Comparison of ENCODE assay signal across 17 cellular contexts in genomic region chr6:52016918-52017748, GRCh38.
DNase-seq lines count a peak whose midpoint lies in the region; ATAC-seq and TF ChIP-seq lines count a peak whose summit lies in the region.
"Had no signal": no experiment of that assay in that cellular context is flagged by ENCODE, and none has a peak within 500 bp of the region (broad histone marks: within the 10 kb centered on the region; RNA-seq: fewer than 3 reads in every experiment).

No MANE protein-coding gene starts in this region.

- no peak overlapping the region for H3K18ac ChIP-seq in mesendoderm (ENCODE audit: low read length)

- TF ChIP-seq CTCF in SK-N-SH (IDR thresholded peaks at IDR 0.05) (no peak), breast epithelium (IDR thresholded peaks at IDR 0.05) (no peak)

- H3K56ac ChIP-seq in mesendoderm (ENCODE audit: low read length), result no peak overlapping the region

- H3K79me2 ChIP-seq in SK-N-SH (ENCODE audit: insufficient read depth) (no peaks in the 10 kb centered on the region), mesendoderm (ENCODE audit: control insufficient read depth, insufficient read depth, low read length) (no peaks in the 10 kb centered on the region)

- H3K9me3 ChIP-seq in SK-N-SH, result no peaks in the 10 kb centered on the region
- no peaks in the 10 kb centered on the region for H3K9me3 ChIP-seq in breast epithelium
- H3K9me3 ChIP-seq: lower lobe of right lung, prostate gland had no signal

- H3K9ac ChIP-seq in SK-N-SH, result no peak overlapping the region
- no peak overlapping the region for H3K9ac ChIP-seq in mesendoderm (ENCODE audit: low read length)

- TF ChIP-seq EP300 in SK-N-SH (IDR thresholded peaks at IDR 0.05; ENCODE audit: borderline replicate concordance in 1 of 2, low read depth in 1 of 2, low read length in 1 of 2), result peak in 1 of 2 experiments; percentile 97; a peak in 2 of 4 replicates

- no peak overlapping the region for H4K8ac ChIP-seq in mesendoderm (ENCODE audit: low read depth, low read length)

- H2BK5ac ChIP-seq in mesendoderm (ENCODE audit: low read length), result no peak overlapping the region

- POLR2A ChIA-PET in SK-N-SH (lab: Yijun Ruan, JAX), result interaction anchor here (1.0 to 1.6 kb wide), 4 partner anchors 24 to 1198 kb away, joined by 4 to 11 read pairs (median 4); partner anchors contain the start of gene TFAP2B

- no peaks in the 10 kb centered on the region for H4K20me1 ChIP-seq in SK-N-SH (ENCODE audit: insufficient read depth)

- no peak for TF ChIP-seq POLR2A in GM18505 (IDR thresholded peaks at IDR 0.05; ENCODE audit: borderline replicate concordance, extremely low read depth, insufficient read depth, insufficient read length)
- no peak for TF ChIP-seq POLR2A in breast epithelium (IDR thresholded peaks at IDR 0.05)

- no peak overlapping the region for H4K5ac ChIP-seq in mesendoderm (ENCODE audit: low read length)

- H3K4me1 ChIP-seq in SK-N-SH (ENCODE audit: control insufficient read depth in 1 of 2, insufficient read depth in 2 of 2, low read depth in 1 of 2, low read length in 1 of 2), result peaks cover 0 to 34% of the 10 kb centered on the region in 2 experiments; a peak in 2 of 4 replicates
- peaks cover 2% of the 10 kb centered on the region for H3K4me1 ChIP-seq in mesendoderm (ENCODE audit: control insufficient read depth, low read depth, low read length)
- H3K4me1 ChIP-seq in breast epithelium, result no peaks in the 10 kb centered on the region
- H3K4me1 ChIP-seq: lower lobe of right lung had no signal

- H2BK120ac ChIP-seq in mesendoderm (ENCODE audit: low read depth, low read length), result no peak overlapping the region

- no peak overlapping the region for H3K23ac ChIP-seq in mesendoderm (ENCODE audit: low read length)

- H3K9me2 ChIP-seq in SK-N-SH, result no peaks in the 10 kb centered on the region

- peak; percentile 33 for TF ChIP-seq RAD21 in SK-N-SH (IDR thresholded peaks at IDR 0.05; ENCODE audit: low read length)

- no peak overlapping the region for H3K4ac ChIP-seq in mesendoderm (ENCODE audit: low read depth, low read length)

- no peak overlapping the region for H2BK15ac ChIP-seq in mesendoderm (replicated peaks; ENCODE audit: low read depth)

- H3K79me1 ChIP-seq in mesendoderm (ENCODE audit: low read length), result no peaks in the 10 kb centered on the region

- no peak overlapping the region for H3K4me2 ChIP-seq in SK-N-SH
- no peak overlapping the region for H3K4me2 ChIP-seq in mesendoderm (ENCODE audit: low read length)

- intact Hi-C loops in breast epithelium (cut with DNase I; ENCODE audit: low total_unique reads) (no loop called here), left cardiac atrium (cut with DNase I) (no loop called here)

- ATAC-seq in GM18505 (IDR thresholded peaks at IDR 0.05; ENCODE audit: unreplicated experiment) (peak; percentile 45), HG03103 (IDR thresholded peaks at IDR 0.05; ENCODE audit: low read depth, unreplicated experiment) (peak; percentile 46), left cardiac atrium (no peak)
- ATAC-seq: lower lobe of right lung; naive thymus-derived CD8-positive, alpha-beta T cell had no signal

- H3K4me3 ChIP-seq in SK-N-SH (ENCODE audit: low read depth in 2 of 2, low read length in 1 of 2) (no peak overlapping the region; a peak in 1 of 4 replicates), mesendoderm (ENCODE audit: low read length) (no peak overlapping the region), breast epithelium (no peak overlapping the region)
- H3K4me3 ChIP-seq: lower lobe of right lung, prostate gland had no signal

- CTCF ChIA-PET in SK-N-SH (lab: Yijun Ruan, JAX), result interaction anchor here (1.1 to 1.4 kb wide), 2 partner anchors 57 to 447 kb away, joined by 3 read pairs; no protein-coding TSS in a partner anchor

- H3K27me3 ChIP-seq in SK-N-SH (ENCODE audit: insufficient read depth) (no peaks in the 10 kb centered on the region; the same call in 1 of the 2 replicates), mesendoderm (ENCODE audit: insufficient read depth, low read length, poor library complexity) (no peaks in the 10 kb centered on the region), breast epithelium (no peaks in the 10 kb centered on the region)

- H3F3A ChIP-seq in SK-N-SH (replicated peaks; ENCODE audit: insufficient read depth), result no peaks in the 10 kb centered on the region

- H2AFZ ChIP-seq in SK-N-SH (ENCODE audit: low read depth), result no peak overlapping the region

- H2AK5ac ChIP-seq in mesendoderm (ENCODE audit: low read length), result no peak overlapping the region

- H3K27ac ChIP-seq in SK-N-SH (ENCODE audit: low read depth in 2 of 2, low read length in 1 of 2) (peak overlapping the region in 1 of 2 experiments; percentile 99; a peak in 2 of 4 replicates), mesendoderm (ENCODE audit: low read depth, low read length) (no peak overlapping the region), breast epithelium (no peak overlapping the region)
- H3K27ac ChIP-seq: lower lobe of right lung had no signal

- WGBS in SK-N-SH (ENCODE audit: low lambda C conversion rate), result 26% methylated on average over 12 of the region's 13 CpGs
- WGBS in mesendoderm (ENCODE audit: extremely low coverage, insufficient coverage, low lambda C conversion rate), result no CpG with 5 or more reads among the region's 13 CpGs

- H3K36me3 ChIP-seq in SK-N-SH (replicated peaks in 1 of 2; ENCODE audit: control insufficient read depth in 1 of 2, insufficient read depth in 2 of 2, low read length in 1 of 2), result no peaks in the 10 kb centered on the region
- no peaks in the 10 kb centered on the region for H3K36me3 ChIP-seq in mesendoderm (ENCODE audit: control insufficient read depth, insufficient read depth, low read length)
- no peaks in the 10 kb centered on the region for H3K36me3 ChIP-seq in breast epithelium
- H3K36me3 ChIP-seq: lower lobe of right lung, prostate gland had no signal

- peak; percentile 45 for DNase-seq in SK-N-SH
- peak; percentile 87 for DNase-seq in mesendoderm
- no peak for DNase-seq in breast epithelium (ENCODE audit: low spot score in 2 of 2)
- no peak for DNase-seq in DMS114 treated with DMSO at 0.1 percent for 48 hours (lab: John Stamatoyannopoulos, UW; ENCODE audit: unreplicated experiment)
- DNase-seq in left cardiac atrium, result no peak
- DNase-seq: activated CD4-positive, alpha-beta T cell treated with anti-CD3 and anti-CD28 coated beads, Interleukin-2, amount 50 U/mL, for 4 hours; activated naive CD8-positive, alpha-beta T cell treated with anti-CD3 and anti-CD28 coated beads for 36 hours; activated T-cell treated with anti-CD3 and anti-CD28 coated beads, Interleukin-2, amount 50 U/mL, for 24 hours; hippocampal formation; lower lobe of right lung; naive thymus-derived CD8-positive, alpha-beta T cell; NCI-H1105 treated with DMSO at 0.1 percent for 48 hours; NCI-H446 treated with DMSO at 0.1 percent for 48 hours; SW 1271 had no signal

TF ChIP-seq in SK-N-SH, 30 proteins besides CTCF, POLR2A, EP300 and RAD21 (continues in another document):
- TF ChIP-seq TCF12 (IDR thresholded peaks at IDR 0.05) (peak; percentile 67), EZH2phosphoT487 (IDR thresholded peaks at IDR 0.05; ENCODE audit: borderline replicate concordance, low read depth) (no peak), MAX (IDR thresholded peaks at IDR 0.05; ENCODE audit: low read depth) (no peak), ZBTB33 (IDR thresholded peaks at IDR 0.05; ENCODE audit: borderline replicate concordance, low read depth) (no peak), IRF3 (IDR thresholded peaks at IDR 0.05; ENCODE audit: low read depth, low read length) (no peak), RCOR1 (IDR thresholded peaks at IDR 0.05; ENCODE audit: low read length) (peak; percentile 90), YY1 (IDR thresholded peaks at IDR 0.05; ENCODE audit: low read depth) (no peak), MXI1 (IDR thresholded peaks at IDR 0.05; ENCODE audit: low read depth, low read length) (peak; percentile 43; the same call in 1 of the 2 replicates), SMC3 (IDR thresholded peaks at IDR 0.05; ENCODE audit: low read depth, low read length) (no peak; the same call in 1 of the 2 replicates), TAF1 (IDR thresholded peaks at IDR 0.05; ENCODE audit: borderline replicate concordance, low read depth, low read length) (no peak), FOXJ3 (CRISPR knock-in tag; IDR thresholded peaks at IDR 0.05) (peak; percentile 92), FOSL2 (IDR thresholded peaks at IDR 0.05; ENCODE audit: borderline replicate concordance, low read depth) (no peak), NFIC (IDR thresholded peaks at IDR 0.05; ENCODE audit: borderline replicate concordance) (no peak), TEAD4 (IDR thresholded peaks at IDR 0.05; ENCODE audit: borderline replicate concordance, insufficient read depth) (no peak), RXRA (IDR thresholded peaks at IDR 0.05; ENCODE audit: borderline replicate concordance, low read depth) (no peak), CHD2 (IDR thresholded peaks at IDR 0.05; ENCODE audit: low read length, partially characterized antibody) (peak; percentile 65), FOXM1 (IDR thresholded peaks at IDR 0.05; ENCODE audit: low read depth) (no peak)

Comparison
In these comparisons a context has a peak if more than half of its experiments do, and no peak if none do; other contexts are left out.
1. ATAC-seq: peak in GM18505 (single experiment) and HG03103 (single experiment); none in left cardiac atrium (0 of 2).
2. DNase-seq: peak in SK-N-SH (single experiment) and mesendoderm (single experiment); none in breast epithelium (0 of 2), DMS114 treated with DMSO at 0.1 percent for 48 hours (single experiment) and left cardiac atrium (single experiment).